ENCODE assay signal across 8 cellular contexts in the genomic region with DNA sequence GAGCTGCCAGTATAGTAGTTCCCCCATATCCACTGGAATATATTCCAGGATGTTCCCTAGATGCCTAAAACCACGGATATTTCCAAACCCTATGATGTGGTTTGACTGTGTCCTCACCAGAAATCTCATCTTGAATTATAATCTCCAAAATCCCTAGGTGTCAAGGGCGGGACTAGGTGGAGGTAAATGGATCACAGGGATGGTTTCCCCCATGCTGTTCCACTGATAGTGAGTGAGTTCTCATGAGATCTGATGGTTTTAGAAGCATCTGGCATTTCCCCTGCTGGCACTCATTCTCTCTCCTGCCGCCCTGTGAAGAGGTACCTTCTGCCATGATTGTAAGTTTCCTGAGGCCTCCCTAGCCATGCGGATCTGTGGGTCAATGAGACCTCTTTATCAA.
"Had no signal": no experiment of that assay in that cellular context is flagged by ENCODE, and none has a peak within 500 bp of the region (broad histone marks: within the 10 kb centered on the region; RNA-seq: fewer than 3 reads in every experiment).

No MANE protein-coding gene starts in this region.

- H3K4me3 Mint-ChIP-seq: GM23338, H9, HFFc6 had no signal

- H3K36me3 ChIP-seq: HAP-1 had no signal

- DNase-seq: GM23248, GOT3, H7, H9, HCEC 1CT, HFFc6 had no signal

- H3K9ac ChIP-seq: GM23248 had no signal

- H3K4me2 ChIP-seq: GM23338 had no signal

- H3K9me3 Mint-ChIP-seq: GM23338, H9 had no signal

- H3K27ac Mint-ChIP-seq: GM23338, H9, HFFc6 had no signal

- H3K4me1 ChIP-seq: HAP-1 had no signal

- H3K4me3 ChIP-seq: GM23248, GM23338, HAP-1 had no signal

- H3K9me3 ChIP-seq: HAP-1 had no signal

- H3K27ac ChIP-seq: GM23248 had no signal
